19 cellular contexts compared by ENCODE assay signal in the genomic region with DNA sequence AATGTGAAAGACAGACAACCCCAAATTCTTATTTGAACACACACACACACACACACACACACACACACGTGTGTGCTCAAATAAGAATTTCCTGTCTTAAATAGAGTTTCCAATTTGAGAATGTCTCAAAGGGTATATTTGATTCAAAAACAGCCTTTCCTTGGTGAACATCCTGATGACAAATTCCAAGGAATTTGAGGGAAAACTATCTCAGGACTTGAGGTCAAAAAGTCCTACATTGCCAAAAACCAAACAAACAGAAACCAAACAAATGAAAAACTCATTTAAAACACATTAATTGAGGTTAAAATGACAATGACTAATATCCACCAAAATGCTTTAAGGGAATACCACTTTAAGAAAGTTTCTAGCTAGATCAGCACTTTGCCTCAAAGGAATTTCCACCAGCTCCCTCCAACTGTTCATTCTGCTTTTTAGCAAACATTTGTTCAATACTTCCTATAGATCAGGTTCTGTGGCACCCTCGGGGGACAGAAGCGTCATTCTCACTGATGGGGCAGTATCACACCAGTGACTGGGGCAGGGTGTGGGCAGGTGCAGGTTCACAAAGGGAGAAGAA.
DNase-seq lines count a peak whose midpoint lies in the region; FAIRE-seq and TF ChIP-seq lines count a peak whose summit lies in the region.
"Had no signal": no experiment of that assay in that cellular context is flagged by ENCODE, and none has a peak within 500 bp of the region (broad histone marks: within the 10 kb centered on the region; RNA-seq: fewer than 3 reads in every experiment).

No MANE protein-coding gene starts in this region.

- POLR2A ChIA-PET in BJ (lab: Charles Lee) = no interaction called here

- H2BK5ac ChIP-seq in mesenchymal stem cell (ENCODE audit: low read depth, low read length, poor library complexity, severe bottlenecking) = no peak overlapping the region

- TF ChIP-seq POLR2A in H54 (IDR thresholded peaks at IDR 0.05; ENCODE audit: low read depth, low read length) = no peak

- DNase-seq in BJ (ENCODE audit: low read depth) (peak; percentile 46), GM23248 (peak; percentile 16), astrocyte of the hippocampus (ENCODE audit: low read depth, low spot score) (peak; percentile 17), mesenchymal stem cell (no peak), DMS 273 treated with DMSO at 0.1 percent for 48 hours (lab: John Stamatoyannopoulos, UW) (no peak), H54 (ENCODE audit: insufficient read length, low spot score) (no peak), WERI-Rb-1 (no peak), HUDEP-2 (lab: John Stamatoyannopoulos, UW; ENCODE audit: unreplicated experiment in 76 of 76) (no peak)
- DNase-seq: activated CD4-positive, alpha-beta T cell treated with anti-CD3 and anti-CD28 coated beads for 1 hour; activated naive CD8-positive, alpha-beta T cell treated with anti-CD3 and anti-CD28 coated beads, Interleukin-2, amount 10 ng/mL, durations not matched to agents 7 days and 5 days; DMS79 treated with DMSO at 0.1 percent for 48 hours; erythroblast; NCI-H1417 treated with DMSO at 0.1 percent for 48 hours; NCI-H510A treated with DMSO at 0.1 percent for 48 hours; stimulated activated CD4-positive, alpha-beta T cell treated with anti-CD3 and anti-CD28 coated beads, Interleukin-2, amount 100 ng/mL, for 24 hours; stimulated activated naive CD4-positive, alpha-beta T cell treated with Interleukin-2 at 50 U/mL for 16 hours had no signal

- H3K18ac ChIP-seq in mesenchymal stem cell (ENCODE audit: low read depth in 1 of 2, low read length in 2 of 2) = no peak overlapping the region

- FAIRE-seq in H54 (lab: Jason Lieb, UNC) = no peak

- H3K27me3 ChIP-seq in BJ (ENCODE audit: control insufficient read depth, insufficient read depth, low read length) (0 out of 2 replicates have a peak, but pooled peaks cover 1% of the 10 kb centered on the region), GM23248 (replicated peaks; ENCODE audit: insufficient read depth) (no peaks in the 10 kb centered on the region), mesenchymal stem cell (ENCODE audit: control insufficient read depth in 1 of 2, insufficient read depth in 1 of 2, low read length in 2 of 2) (peaks cover 0 to 4% of the 10 kb centered on the region in 2 experiments), WERI-Rb-1 (ENCODE audit: insufficient read depth, low read depth, severe bottlenecking) (no peaks in the 10 kb centered on the region)
- H3K27me3 ChIP-seq: breast epithelium, tibial nerve had no signal

- H3K9ac ChIP-seq in GM23248 (no peak overlapping the region), mesenchymal stem cell (ENCODE audit: low read length) (no peak overlapping the region)

- H2BK15ac ChIP-seq in mesenchymal stem cell (ENCODE audit: low read depth, poor library complexity, severe bottlenecking) = no peak overlapping the region

- no peaks in the 10 kb centered on the region for H3F3A ChIP-seq in GM23248 (ENCODE audit: insufficient read depth)

- H2AK5ac ChIP-seq in mesenchymal stem cell (ENCODE audit: low read length, severe bottlenecking) = no peak overlapping the region

- no peak overlapping the region for H3K4me2 ChIP-seq in GM23248 (ENCODE audit: unreplicated experiment)
- H3K4me2 ChIP-seq in mesenchymal stem cell (ENCODE audit: low read length, poor library complexity, severe bottlenecking) = no peak overlapping the region

- WGBS in GM23248 (ENCODE audit: low coverage in 1 of 2, low lambda C conversion rate in 2 of 2, missing lambda C conversion rate in 2 of 2), 2 experiments = 46 to 52% methylated on average over 3 of the region's 3 CpGs
- WGBS in mesenchymal stem cell = 89% methylated on average over 2 of the region's 3 CpGs

- H4K8ac ChIP-seq in mesenchymal stem cell (ENCODE audit: low read length) = no peak overlapping the region

- no peaks in the 10 kb centered on the region for H3K79me2 ChIP-seq in GM23248 (ENCODE audit: insufficient read depth)

- H2BK12ac ChIP-seq in mesenchymal stem cell (ENCODE audit: low read length in 2 of 2) = peak overlapping the region; percentile 14 to 79

- no peak overlapping the region for H3K4ac ChIP-seq in mesenchymal stem cell (ENCODE audit: low read depth in 1 of 2, low read length in 2 of 2)

- H2AFZ ChIP-seq in GM23248 = no peak overlapping the region
- H2AFZ ChIP-seq in mesenchymal stem cell (ENCODE audit: low read depth, low read length) = no peak overlapping the region

- no peak for TF ChIP-seq CTCF in BJ (IDR thresholded peaks at IDR 0.05; ENCODE audit: insufficient read depth, low read depth, low read length)
- no peak for TF ChIP-seq CTCF in WERI-Rb-1 (IDR thresholded peaks at IDR 0.05; ENCODE audit: low read depth, low read length)

- CTCF ChIA-PET in BJ (lab: Yijun Ruan, JAX) = no interaction called here

- peak overlapping the region; percentile 5 for H4K91ac ChIP-seq in mesenchymal stem cell (ENCODE audit: low read length)

- H3K9me2 ChIP-seq in GM23248 (ENCODE audit: insufficient read depth) = no peaks in the 10 kb centered on the region

- H3K9me3 ChIP-seq in GM23248 (ENCODE audit: low read depth) (no peaks in the 10 kb centered on the region), mesenchymal stem cell (ENCODE audit: control insufficient read depth, low read length) (no peaks in the 10 kb centered on the region), WERI-Rb-1 (ENCODE audit: severe bottlenecking) (no peaks in the 10 kb centered on the region)
- H3K9me3 ChIP-seq: breast epithelium had no signal

- H2BK120ac ChIP-seq in mesenchymal stem cell (ENCODE audit: low read depth, low read length) = no peak overlapping the region

- H3K27ac ChIP-seq in GM23248 = no peak overlapping the region
- H3K27ac ChIP-seq in mesenchymal stem cell (ENCODE audit: low read length, poor library complexity, severe bottlenecking) = no peak overlapping the region
- H3K27ac ChIP-seq in WERI-Rb-1 = no peak overlapping the region
- H3K27ac ChIP-seq: breast epithelium, tibial nerve had no signal

- no peaks in the 10 kb centered on the region for H4K20me1 ChIP-seq in GM23248 (ENCODE audit: insufficient read depth)

- peak overlapping the region in 1 of 2 experiments; percentile 34 for H3K23ac ChIP-seq in mesenchymal stem cell (ENCODE audit: low read length in 2 of 2)

- no peaks in the 10 kb centered on the region for H3K4me1 ChIP-seq in GM23248 (ENCODE audit: insufficient read depth)
- H3K4me1 ChIP-seq in mesenchymal stem cell (ENCODE audit: control insufficient read depth, insufficient read depth, low read depth, low read length) = peaks cover 4% of the 10 kb centered on the region
- H3K4me1 ChIP-seq: breast epithelium had no signal

- no peak overlapping the region for H3K4me3 ChIP-seq in BJ (ENCODE audit: low read depth, low read length)
- no peak overlapping the region for H3K4me3 ChIP-seq in GM23248
- H3K4me3 ChIP-seq in mesenchymal stem cell (ENCODE audit: insufficient read depth in 1 of 2, low read depth in 1 of 2, low read length in 2 of 2) = no peak overlapping the region
- no peak overlapping the region for H3K4me3 ChIP-seq in WERI-Rb-1 (ENCODE audit: low read depth, low read length)
- H3K4me3 ChIP-seq: breast epithelium, skin epidermis, tibial nerve had no signal

- in situ Hi-C loops in GM23248 (cut with MboI) = no loop called here

- peak overlapping the region in 1 of 2 experiments; percentile 93 for H3K14ac ChIP-seq in mesenchymal stem cell (ENCODE audit: low read length in 2 of 2)

- H3K36me3 ChIP-seq in BJ (ENCODE audit: control insufficient read depth, insufficient read depth, low read length) = no peaks in the 10 kb centered on the region
- no peaks in the 10 kb centered on the region for H3K36me3 ChIP-seq in GM23248 (ENCODE audit: low read depth)
- no peaks in the 10 kb centered on the region for H3K36me3 ChIP-seq in mesenchymal stem cell (ENCODE audit: control insufficient read depth in 1 of 2, insufficient read depth in 2 of 2, low read depth in 1 of 2, low read length in 2 of 2)
- H3K36me3 ChIP-seq in WERI-Rb-1 = no peaks in the 10 kb centered on the region
- H3K36me3 ChIP-seq: breast epithelium, tibial nerve had no signal

- no peaks in the 10 kb centered on the region for H3K79me1 ChIP-seq in mesenchymal stem cell (replicated peaks; ENCODE audit: low read length, poor library complexity, severe bottlenecking)

Comparison
In these comparisons a context has a peak if more than half of its experiments do, and no peak if none do; other contexts are left out.
1. DNase-seq: peak in BJ (single experiment), GM23248 (single experiment) and astrocyte of the hippocampus (single experiment); none in mesenchymal stem cell (single experiment), DMS 273 treated with DMSO at 0.1 percent for 48 hours (single experiment), H54 (single experiment), WERI-Rb-1 (single experiment) and HUDEP-2 (0 of 76).